1 cellular context compared by ENCODE assay signal in the genomic region with DNA sequence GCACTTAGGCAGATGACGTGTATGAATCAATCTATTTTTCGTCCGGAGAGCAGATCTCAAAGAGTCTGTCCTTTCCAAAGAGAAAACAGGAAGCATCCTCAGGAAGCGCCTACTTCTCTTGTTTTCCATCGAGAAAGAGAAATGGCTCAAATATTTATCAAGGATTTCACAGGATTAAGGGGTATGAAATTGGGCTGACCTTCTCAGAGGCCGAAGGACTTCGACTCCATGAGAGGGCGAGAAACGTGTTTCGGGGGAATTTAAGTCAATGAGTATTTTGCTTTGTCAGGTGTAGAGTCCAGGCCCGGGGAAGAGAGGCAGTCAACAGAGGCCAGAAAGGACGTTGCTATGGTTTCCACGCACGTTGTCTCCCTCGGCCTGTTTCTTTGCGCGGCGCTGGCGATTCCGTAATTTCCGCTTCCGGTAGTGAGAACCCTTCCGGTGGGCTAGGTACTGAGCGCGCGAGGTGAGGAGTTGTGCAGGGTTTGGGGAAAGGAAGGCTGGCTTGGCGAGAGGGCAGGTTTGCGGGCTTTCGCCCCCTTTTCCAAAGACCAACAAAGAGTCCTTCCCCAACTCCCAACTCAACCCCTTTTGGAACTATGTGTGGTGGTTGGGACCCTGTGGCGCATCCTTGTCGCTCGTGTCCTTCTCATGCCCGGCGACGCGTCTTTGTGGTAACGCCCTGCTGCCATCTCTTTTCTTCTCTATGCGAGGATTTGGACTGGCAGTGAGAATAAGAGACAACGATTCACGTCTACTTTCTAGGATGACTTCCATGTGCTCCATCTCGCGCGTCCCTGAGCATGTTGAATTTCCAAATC.
A peak's percentile ranks its signal among the peaks of the same experiment; 100 is the strongest.
TF ChIP-seq lines count a peak whose summit lies in the region.

A gene (plus strand): TSS at position 429 of the 821 bp plus-strand sequence. CDS start 506 bp downstream, outside the sequence.

TF ChIP-seq in K562, 482 proteins besides CTCF, POLR2A, EP300 and RAD21 (continued from another document and continues in another):
- TF ChIP-seq, protein P1, sequence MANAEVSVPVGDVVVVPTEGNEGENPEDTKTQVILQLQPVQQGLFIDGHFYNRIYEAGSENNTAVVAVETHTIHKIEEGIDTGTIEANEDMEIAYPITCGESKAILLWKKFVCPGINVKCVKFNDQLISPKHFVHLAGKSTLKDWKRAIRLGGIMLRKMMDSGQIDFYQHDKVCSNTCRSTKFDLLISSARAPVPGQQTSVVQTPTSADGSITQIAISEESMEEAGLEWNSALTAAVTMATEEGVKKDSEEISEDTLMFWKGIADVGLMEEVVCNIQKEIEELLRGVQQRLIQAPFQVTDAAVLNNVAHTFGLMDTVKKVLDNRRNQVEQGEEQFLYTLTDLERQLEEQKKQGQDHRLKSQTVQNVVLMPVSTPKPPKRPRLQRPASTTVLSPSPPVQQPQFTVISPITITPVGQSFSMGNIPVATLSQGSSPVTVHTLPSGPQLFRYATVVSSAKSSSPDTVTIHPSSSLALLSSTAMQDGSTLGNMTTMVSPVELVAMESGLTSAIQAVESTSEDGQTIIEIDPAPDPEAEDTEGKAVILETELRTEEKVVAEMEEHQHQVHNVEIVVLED (CRISPR knock-in tag; IDR thresholded peaks at IDR 0.05), result peak; percentile 87
- TF ChIP-seq ARNT (IDR thresholded peaks at IDR 0.05) (peak in 1 of 2 experiments; percentile 82; a peak in 1 of 4 replicates), CXXC5 (CRISPR knock-in tag; IDR thresholded peaks at IDR 0.05) (peak; percentile 73), NFIC (IDR thresholded peaks at IDR 0.05) (peak; percentile 15; the same call in 1 of the 2 replicates), SRF (CRISPR knock-in tag; IDR thresholded peaks at IDR 0.05) (no peak), TBP (optimal IDR thresholded peaks at IDR 0.05; ENCODE audit: low read depth, low read length) (peak; percentile 67), ZNF274 (IDR thresholded peaks at IDR 0.05; ENCODE audit: borderline replicate concordance, low read depth, low read length) (no peak), MED1 (CRISPR knock-in tag; IDR thresholded peaks at IDR 0.05; ENCODE audit: borderline replicate concordance) (no peak), ZNF212 (CRISPR knock-in tag; IDR thresholded peaks at IDR 0.05) (no peak), ZNF282 (CRISPR knock-in tag; IDR thresholded peaks at IDR 0.05) (no peak), MECOM (CRISPR knock-in tag; IDR thresholded peaks at IDR 0.05) (no peak), SIRT6 (IDR thresholded peaks at IDR 0.05; ENCODE audit: low read depth, low read length) (no peak), NR4A1 (CRISPR knock-in tag; IDR thresholded peaks at IDR 0.05) (no peak), NR4A1 (tag; IDR thresholded peaks at IDR 0.05) (0 out of 2 replicates have a peak, but pooled peaks have one; percentile 45), TEAD2 (tag; IDR thresholded peaks at IDR 0.05) (no peak), SNIP1 (IDR thresholded peaks at IDR 0.05; ENCODE audit: low read depth) (no peak), XRCC3 (IDR thresholded peaks at IDR 0.05) (no peak), TAF7 (tag; IDR thresholded peaks at IDR 0.05) (no peak; the same call in 1 of the 2 replicates), ZNF668 (CRISPR knock-in tag; IDR thresholded peaks at IDR 0.05) (no peak), L3MBTL2 (IDR thresholded peaks at IDR 0.05) (peak; percentile 89), CEBPG (CRISPR knock-in tag; IDR thresholded peaks at IDR 0.05) (no peak), CEBPG (tag; conservative IDR thresholded peaks at IDR 0.05 in 1 of 2, IDR thresholded peaks at IDR 0.05 in 1 of 2) (no peak), CBX3 (IDR thresholded peaks at IDR 0.05; ENCODE audit: borderline replicate concordance in 1 of 2, low read length in 2 of 2) (peak in 1 of 2 experiments; percentile 40; a peak in 1 of 3 replicates), YBX1 (IDR thresholded peaks at IDR 0.05) (no peak), ELF2 (CRISPR knock-in tag; IDR thresholded peaks at IDR 0.05) (no peak), MEF2D (tag; conservative IDR thresholded peaks at IDR 0.05; ENCODE audit: low read depth) (no peak), ZFPM2 (CRISPR knock-in tag; IDR thresholded peaks at IDR 0.05) (no peak), NRF1 (conservative IDR thresholded peaks at IDR 0.05 in 1 of 2, IDR thresholded peaks at IDR 0.05 in 1 of 2) (peak; percentile 54 to 64), MEIS2 (IDR thresholded peaks at IDR 0.05; ENCODE audit: partially characterized antibody) (no peak), POU5F1 (IDR thresholded peaks at IDR 0.05; ENCODE audit: borderline replicate concordance, low read depth, low read length, partially characterized antibody) (no peak), RBFOX2 (IDR thresholded peaks at IDR 0.05; ENCODE audit: low read depth, low read length) (peak; percentile 92), SMAD1 (IDR thresholded peaks at IDR 0.05; ENCODE audit: low read depth, low read length, partially characterized antibody) (no peak), POLR2G (IDR thresholded peaks at IDR 0.05; ENCODE audit: low read depth, low read length) (peak; percentile 86)
- TF ChIP-seq, protein P2, sequence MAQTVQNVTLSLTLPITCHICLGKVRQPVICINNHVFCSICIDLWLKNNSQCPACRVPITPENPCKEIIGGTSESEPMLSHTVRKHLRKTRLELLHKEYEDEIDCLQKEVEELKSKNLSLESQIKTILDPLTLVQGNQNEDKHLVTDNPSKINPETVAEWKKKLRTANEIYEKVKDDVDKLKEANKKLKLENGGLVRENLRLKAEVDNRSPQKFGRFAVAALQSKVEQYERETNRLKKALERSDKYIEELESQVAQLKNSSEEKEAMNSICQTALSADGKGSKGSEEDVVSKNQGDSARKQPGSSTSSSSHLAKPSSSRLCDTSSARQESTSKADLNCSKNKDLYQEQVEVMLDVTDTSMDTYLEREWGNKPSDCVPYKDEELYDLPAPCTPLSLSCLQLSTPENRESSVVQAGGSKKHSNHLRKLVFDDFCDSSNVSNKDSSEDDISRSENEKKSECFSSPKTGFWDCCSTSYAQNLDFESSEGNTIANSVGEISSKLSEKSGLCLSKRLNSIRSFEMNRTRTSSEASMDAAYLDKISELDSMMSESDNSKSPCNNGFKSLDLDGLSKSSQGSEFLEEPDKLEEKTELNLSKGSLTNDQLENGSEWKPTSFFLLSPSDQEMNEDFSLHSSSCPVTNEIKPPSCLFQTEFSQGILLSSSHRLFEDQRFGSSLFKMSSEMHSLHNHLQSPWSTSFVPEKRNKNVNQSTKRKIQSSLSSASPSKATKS (CRISPR knock-in tag; IDR thresholded peaks at IDR 0.05), result no peak
- TF ChIP-seq, protein P3, sequence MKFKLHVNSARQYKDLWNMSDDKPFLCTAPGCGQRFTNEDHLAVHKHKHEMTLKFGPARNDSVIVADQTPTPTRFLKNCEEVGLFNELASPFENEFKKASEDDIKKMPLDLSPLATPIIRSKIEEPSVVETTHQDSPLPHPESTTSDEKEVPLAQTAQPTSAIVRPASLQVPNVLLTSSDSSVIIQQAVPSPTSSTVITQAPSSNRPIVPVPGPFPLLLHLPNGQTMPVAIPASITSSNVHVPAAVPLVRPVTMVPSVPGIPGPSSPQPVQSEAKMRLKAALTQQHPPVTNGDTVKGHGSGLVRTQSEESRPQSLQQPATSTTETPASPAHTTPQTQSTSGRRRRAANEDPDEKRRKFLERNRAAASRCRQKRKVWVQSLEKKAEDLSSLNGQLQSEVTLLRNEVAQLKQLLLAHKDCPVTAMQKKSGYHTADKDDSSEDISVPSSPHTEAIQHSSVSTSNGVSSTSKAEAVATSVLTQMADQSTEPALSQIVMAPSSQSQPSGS (CRISPR knock-in tag; IDR thresholded peaks at IDR 0.05), result no peak
- TF ChIP-seq, protein P4, sequence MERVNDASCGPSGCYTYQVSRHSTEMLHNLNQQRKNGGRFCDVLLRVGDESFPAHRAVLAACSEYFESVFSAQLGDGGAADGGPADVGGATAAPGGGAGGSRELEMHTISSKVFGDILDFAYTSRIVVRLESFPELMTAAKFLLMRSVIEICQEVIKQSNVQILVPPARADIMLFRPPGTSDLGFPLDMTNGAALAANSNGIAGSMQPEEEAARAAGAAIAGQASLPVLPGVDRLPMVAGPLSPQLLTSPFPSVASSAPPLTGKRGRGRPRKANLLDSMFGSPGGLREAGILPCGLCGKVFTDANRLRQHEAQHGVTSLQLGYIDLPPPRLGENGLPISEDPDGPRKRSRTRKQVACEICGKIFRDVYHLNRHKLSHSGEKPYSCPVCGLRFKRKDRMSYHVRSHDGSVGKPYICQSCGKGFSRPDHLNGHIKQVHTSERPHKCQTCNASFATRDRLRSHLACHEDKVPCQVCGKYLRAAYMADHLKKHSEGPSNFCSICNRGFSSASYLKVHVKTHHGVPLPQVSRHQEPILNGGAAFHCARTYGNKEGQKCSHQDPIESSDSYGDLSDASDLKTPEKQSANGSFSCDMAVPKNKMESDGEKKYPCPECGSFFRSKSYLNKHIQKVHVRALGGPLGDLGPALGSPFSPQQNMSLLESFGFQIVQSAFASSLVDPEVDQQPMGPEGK (CRISPR knock-in tag; IDR thresholded peaks at IDR 0.05; ENCODE audit: borderline replicate concordance), result no peak
- TF ChIP-seq, protein P5, sequence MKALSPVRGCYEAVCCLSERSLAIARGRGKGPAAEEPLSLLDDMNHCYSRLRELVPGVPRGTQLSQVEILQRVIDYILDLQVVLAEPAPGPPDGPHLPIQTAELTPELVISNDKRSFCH (CRISPR knock-in tag; IDR thresholded peaks at IDR 0.05), result no peak
- TF ChIP-seq, protein P5 (tag; IDR thresholded peaks at IDR 0.05), result no peak
- TF ChIP-seq, protein P6, sequence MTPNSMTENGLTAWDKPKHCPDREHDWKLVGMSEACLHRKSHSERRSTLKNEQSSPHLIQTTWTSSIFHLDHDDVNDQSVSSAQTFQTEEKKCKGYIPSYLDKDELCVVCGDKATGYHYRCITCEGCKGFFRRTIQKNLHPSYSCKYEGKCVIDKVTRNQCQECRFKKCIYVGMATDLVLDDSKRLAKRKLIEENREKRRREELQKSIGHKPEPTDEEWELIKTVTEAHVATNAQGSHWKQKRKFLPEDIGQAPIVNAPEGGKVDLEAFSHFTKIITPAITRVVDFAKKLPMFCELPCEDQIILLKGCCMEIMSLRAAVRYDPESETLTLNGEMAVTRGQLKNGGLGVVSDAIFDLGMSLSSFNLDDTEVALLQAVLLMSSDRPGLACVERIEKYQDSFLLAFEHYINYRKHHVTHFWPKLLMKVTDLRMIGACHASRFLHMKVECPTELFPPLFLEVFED (CRISPR knock-in tag; conservative IDR thresholded peaks at IDR 0.05), result 0 out of 2 replicates have a peak, but pooled peaks have one; percentile 66
- TF ChIP-seq, protein P7, sequence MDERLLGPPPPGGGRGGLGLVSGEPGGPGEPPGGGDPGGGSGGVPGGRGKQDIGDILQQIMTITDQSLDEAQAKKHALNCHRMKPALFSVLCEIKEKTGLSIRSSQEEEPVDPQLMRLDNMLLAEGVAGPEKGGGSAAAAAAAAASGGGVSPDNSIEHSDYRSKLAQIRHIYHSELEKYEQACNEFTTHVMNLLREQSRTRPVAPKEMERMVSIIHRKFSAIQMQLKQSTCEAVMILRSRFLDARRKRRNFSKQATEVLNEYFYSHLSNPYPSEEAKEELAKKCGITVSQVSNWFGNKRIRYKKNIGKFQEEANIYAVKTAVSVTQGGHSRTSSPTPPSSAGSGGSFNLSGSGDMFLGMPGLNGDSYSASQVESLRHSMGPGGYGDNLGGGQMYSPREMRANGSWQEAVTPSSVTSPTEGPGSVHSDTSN (CRISPR knock-in tag; IDR thresholded peaks at IDR 0.05; ENCODE audit: low read depth), result no peak
- TF ChIP-seq, protein P7 (tag; conservative IDR thresholded peaks at IDR 0.05; ENCODE audit: low read depth), result no peak
- TF ChIP-seq, protein P8, sequence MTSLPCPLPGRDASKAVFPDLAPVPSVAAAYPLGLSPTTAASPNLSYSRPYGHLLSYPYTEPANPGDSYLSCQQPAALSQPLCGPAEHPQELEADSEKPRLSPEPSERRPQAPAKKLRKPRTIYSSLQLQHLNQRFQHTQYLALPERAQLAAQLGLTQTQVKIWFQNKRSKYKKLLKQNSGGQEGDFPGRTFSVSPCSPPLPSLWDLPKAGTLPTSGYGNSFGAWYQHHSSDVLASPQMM (CRISPR knock-in tag; IDR thresholded peaks at IDR 0.05), result no peak
- TF ChIP-seq, protein P9, sequence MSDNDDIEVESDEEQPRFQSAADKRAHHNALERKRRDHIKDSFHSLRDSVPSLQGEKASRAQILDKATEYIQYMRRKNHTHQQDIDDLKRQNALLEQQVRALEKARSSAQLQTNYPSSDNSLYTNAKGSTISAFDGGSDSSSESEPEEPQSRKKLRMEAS (CRISPR knock-in tag; IDR thresholded peaks at IDR 0.05), result peak; percentile 90
- TF ChIP-seq, protein P10, sequence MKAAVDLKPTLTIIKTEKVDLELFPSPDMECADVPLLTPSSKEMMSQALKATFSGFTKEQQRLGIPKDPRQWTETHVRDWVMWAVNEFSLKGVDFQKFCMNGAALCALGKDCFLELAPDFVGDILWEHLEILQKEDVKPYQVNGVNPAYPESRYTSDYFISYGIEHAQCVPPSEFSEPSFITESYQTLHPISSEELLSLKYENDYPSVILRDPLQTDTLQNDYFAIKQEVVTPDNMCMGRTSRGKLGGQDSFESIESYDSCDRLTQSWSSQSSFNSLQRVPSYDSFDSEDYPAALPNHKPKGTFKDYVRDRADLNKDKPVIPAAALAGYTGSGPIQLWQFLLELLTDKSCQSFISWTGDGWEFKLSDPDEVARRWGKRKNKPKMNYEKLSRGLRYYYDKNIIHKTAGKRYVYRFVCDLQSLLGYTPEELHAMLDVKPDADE (conservative IDR thresholded peaks at IDR 0.05; ENCODE audit: control insufficient read depth, low read depth, low read length), result 0 out of 2 replicates have a peak, but pooled peaks have one; percentile 51
- TF ChIP-seq, protein P11, sequence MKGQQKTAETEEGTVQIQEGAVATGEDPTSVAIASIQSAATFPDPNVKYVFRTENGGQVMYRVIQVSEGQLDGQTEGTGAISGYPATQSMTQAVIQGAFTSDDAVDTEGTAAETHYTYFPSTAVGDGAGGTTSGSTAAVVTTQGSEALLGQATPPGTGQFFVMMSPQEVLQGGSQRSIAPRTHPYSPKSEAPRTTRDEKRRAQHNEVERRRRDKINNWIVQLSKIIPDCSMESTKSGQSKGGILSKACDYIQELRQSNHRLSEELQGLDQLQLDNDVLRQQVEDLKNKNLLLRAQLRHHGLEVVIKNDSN (CRISPR knock-in tag; IDR thresholded peaks at IDR 0.05), result no peak
